In the genomic region with DNA sequence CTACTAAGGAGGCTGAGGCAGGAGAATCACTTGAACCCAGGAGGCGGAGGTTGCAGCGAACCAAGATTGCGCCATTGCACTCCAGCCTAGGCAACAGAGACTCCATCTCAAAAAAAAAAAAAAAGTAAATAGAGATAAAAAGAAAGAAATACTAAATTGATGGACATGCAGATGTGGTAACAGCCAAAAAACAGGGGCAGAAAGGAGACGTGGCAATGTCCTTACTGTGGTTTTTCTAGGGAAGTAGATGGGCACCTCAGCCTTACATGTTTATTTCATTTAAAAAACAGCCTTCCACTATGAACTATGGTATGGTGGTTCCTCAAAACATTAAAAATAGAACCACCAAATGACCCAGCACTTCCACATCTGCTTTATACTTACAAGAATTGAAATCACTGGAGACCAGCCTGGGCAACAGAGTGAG, we compare ENCODE assay signal across 25 cellular contexts. TPM values are rescaled to one million over a fixed set of nuclear protein-coding genes. Genes with fewer than 3 reads are reported as not detected.
DNase-seq lines count a peak whose midpoint lies in the region; ATAC-seq and TF ChIP-seq lines count a peak whose summit lies in the region.
"Had no signal": no experiment of that assay in that cellular context is flagged by ENCODE, and none has a peak within 500 bp of the region (broad histone marks: within the 10 kb centered on the region; RNA-seq: fewer than 3 reads in every experiment).

No MANE protein-coding gene starts in this region.

- no peaks in the 10 kb centered on the region for H3K9me3 ChIP-seq in left lung
- H3K9me3 ChIP-seq: HAP-1 had no signal

- no peaks in the 10 kb centered on the region for H3K27me3 Mint-ChIP-seq in stimulated activated naive CD8-positive, alpha-beta T cell treated with anti-CD3 and anti-CD28 coated beads, Interleukin-15, Interleukin-2, amounts not matched to agents 100 ng/mL and 50 ng/mL, for 24 hours
- H3K27me3 Mint-ChIP-seq in stimulated activated naive CD8-positive, alpha-beta T cell treated with anti-CD3 and anti-CD28 coated beads, Interleukin-15, amount 100 ng/mL, for 72 hours: no peaks in the 10 kb centered on the region
- H3K27me3 Mint-ChIP-seq in activated naive CD4-positive, alpha-beta T cell treated with anti-CD3 and anti-CD28 coated beads for 36 hours (ENCODE audit: low read depth): no peaks in the 10 kb centered on the region
- H3K27me3 Mint-ChIP-seq in activated T-helper 17 cell treated with anti-CD3 and anti-CD28 coated beads, Interleukin-2, amount 50 U/mL, for 72 hours: no peaks in the 10 kb centered on the region
- H3K27me3 Mint-ChIP-seq: activated CD8-positive, alpha-beta T cell treated with anti-CD3 and anti-CD28 coated beads for 36 hours; naive thymus-derived CD8-positive, alpha-beta T cell had no signal

- H3K4me3 Mint-ChIP-seq in stimulated activated naive CD8-positive, alpha-beta T cell treated with anti-CD3 and anti-CD28 coated beads, Interleukin-15, Interleukin-2, amounts not matched to agents 100 ng/mL and 50 ng/mL, for 24 hours: no peak overlapping the region
- H3K4me3 Mint-ChIP-seq in stimulated activated naive CD8-positive, alpha-beta T cell treated with anti-CD3 and anti-CD28 coated beads, Interleukin-15, amount 100 ng/mL, for 72 hours: no peak overlapping the region
- no peak overlapping the region for H3K4me3 Mint-ChIP-seq in activated naive CD4-positive, alpha-beta T cell treated with anti-CD3 and anti-CD28 coated beads for 36 hours
- no peak overlapping the region for H3K4me3 Mint-ChIP-seq in activated T-helper 17 cell treated with anti-CD3 and anti-CD28 coated beads, Interleukin-2, amount 50 U/mL, for 72 hours
- H3K4me3 Mint-ChIP-seq: activated CD8-positive, alpha-beta T cell treated with anti-CD3 and anti-CD28 coated beads for 36 hours; endodermal cell; immature natural killer cell; naive thymus-derived CD8-positive, alpha-beta T cell; WTC11 had no signal

- peaks cover 6 to 23% of the 10 kb centered on the region in 2 donors for H3K4me1 ChIP-seq in left lung
- H3K4me1 ChIP-seq: parathyroid adenoma had no signal

- no peak for DNase-seq in stimulated activated naive CD8-positive, alpha-beta T cell treated with anti-CD3 and anti-CD28 coated beads, Interleukin-15, amount 100 ng/mL, for 72 hours
- DNase-seq in SKM-1 (lab: John Stamatoyannopoulos, UW; ENCODE audit: unreplicated experiment) (peak; percentile 65), left lung (no peak), NCI-H345 treated with DMSO at 0.1 percent for 48 hours (lab: John Stamatoyannopoulos, UW; ENCODE audit: unreplicated experiment) (no peak)
- no peak for DNase-seq in activated naive CD4-positive, alpha-beta T cell treated with anti-CD3 and anti-CD28 coated beads for 36 hours
- DNase-seq: activated CD8-positive, alpha-beta T cell treated with anti-CD3 and anti-CD28 coated beads for 36 hours; activated T-cell treated with anti-CD3 and anti-CD28 coated beads, Interleukin-2, amount 50 U/mL, for 48 hours; endodermal cell; head of caudate nucleus; immature natural killer cell; mesenchymal stem cell; naive thymus-derived CD8-positive, alpha-beta T cell; NCI-H187 treated with DMSO at 0.1 percent for 48 hours; NCI-H226; stimulated activated CD4-positive, alpha-beta T cell treated with anti-CD3 and anti-CD28 coated beads, Interleukin-2, amount 100 ng/mL, for 48 hours; T-helper 1 cell had no signal

- H3K27me3 ChIP-seq in left lung: no peaks in the 10 kb centered on the region

- no peak for ATAC-seq in stimulated activated naive CD8-positive, alpha-beta T cell treated with anti-CD3 and anti-CD28 coated beads, Interleukin-15, amount 100 ng/mL, for 72 hours
- peak; percentile 29 for ATAC-seq in left lung
- ATAC-seq in GM18868 (IDR thresholded peaks at IDR 0.05; ENCODE audit: unreplicated experiment): no peak
- ATAC-seq in activated T-helper 17 cell treated with anti-CD3 and anti-CD28 coated beads, Interleukin-2, amount 50 U/mL, for 72 hours (replicated peaks): no peak
- ATAC-seq: activated CD8-positive, alpha-beta T cell treated with anti-CD3 and anti-CD28 coated beads for 36 hours; activated naive CD4-positive, alpha-beta T cell treated with anti-CD3 and anti-CD28 coated beads, Interleukin-2, amount 50 U/mL, for 72 hours; naive thymus-derived CD8-positive, alpha-beta T cell; WTC11 had no signal

- H3K4me1 Mint-ChIP-seq in stimulated activated naive CD8-positive, alpha-beta T cell treated with anti-CD3 and anti-CD28 coated beads, Interleukin-15, Interleukin-2, amounts not matched to agents 100 ng/mL and 50 ng/mL, for 24 hours (ENCODE audit: low read depth): no peaks in the 10 kb centered on the region
- no peaks in the 10 kb centered on the region for H3K4me1 Mint-ChIP-seq in stimulated activated naive CD8-positive, alpha-beta T cell treated with anti-CD3 and anti-CD28 coated beads, Interleukin-15, amount 100 ng/mL, for 72 hours
- H3K4me1 Mint-ChIP-seq in activated naive CD4-positive, alpha-beta T cell treated with anti-CD3 and anti-CD28 coated beads for 36 hours (ENCODE audit: low read depth): no peaks in the 10 kb centered on the region
- no peaks in the 10 kb centered on the region for H3K4me1 Mint-ChIP-seq in activated T-helper 17 cell treated with anti-CD3 and anti-CD28 coated beads, Interleukin-2, amount 50 U/mL, for 72 hours
- H3K4me1 Mint-ChIP-seq: endodermal cell, WTC11 had no signal

- H3K36me3 Mint-ChIP-seq in stimulated activated naive CD8-positive, alpha-beta T cell treated with anti-CD3 and anti-CD28 coated beads, Interleukin-15, Interleukin-2, amounts not matched to agents 100 ng/mL and 50 ng/mL, for 24 hours (ENCODE audit: low read depth): peaks cover 20% of the 10 kb centered on the region
- peaks cover 9% of the 10 kb centered on the region for H3K36me3 Mint-ChIP-seq in activated naive CD4-positive, alpha-beta T cell treated with anti-CD3 and anti-CD28 coated beads for 36 hours (ENCODE audit: low read depth)
- peaks cover 34% of the 10 kb centered on the region for H3K36me3 Mint-ChIP-seq in activated T-helper 17 cell treated with anti-CD3 and anti-CD28 coated beads, Interleukin-2, amount 50 U/mL, for 72 hours (ENCODE audit: low read depth)

- peak overlapping the region; percentile 45 for H3K27ac Mint-ChIP-seq in stimulated activated naive CD8-positive, alpha-beta T cell treated with anti-CD3 and anti-CD28 coated beads, Interleukin-15, Interleukin-2, amounts not matched to agents 100 ng/mL and 50 ng/mL, for 24 hours
- H3K27ac Mint-ChIP-seq in stimulated activated naive CD8-positive, alpha-beta T cell treated with anti-CD3 and anti-CD28 coated beads, Interleukin-15, amount 100 ng/mL, for 72 hours: peak overlapping the region in 1 of 2 donors; percentile 62
- H3K27ac Mint-ChIP-seq in activated naive CD4-positive, alpha-beta T cell treated with anti-CD3 and anti-CD28 coated beads for 36 hours: no peak overlapping the region
- H3K27ac Mint-ChIP-seq in activated T-helper 17 cell treated with anti-CD3 and anti-CD28 coated beads, Interleukin-2, amount 50 U/mL, for 72 hours: no peak overlapping the region
- H3K27ac Mint-ChIP-seq: activated CD8-positive, alpha-beta T cell treated with anti-CD3 and anti-CD28 coated beads for 36 hours; endodermal cell; WTC11 had no signal

- H3K27ac ChIP-seq in left lung: peak overlapping the region; percentile 49 to 88
- H3K27ac ChIP-seq: C4-2B, parathyroid adenoma had no signal

- peaks cover 0 to 37% of the 10 kb centered on the region in 2 donors for H3K36me3 ChIP-seq in left lung

- CTCF ChIA-PET in activated naive CD4-positive, alpha-beta T cell treated with anti-CD3 and anti-CD28 coated beads for 36 hours (lab: Charles Lee): interaction anchor here (0.6 kb wide), 1 partner anchor 154 kb away, joined by 5 read pairs; no protein-coding TSS in a partner anchor

- intact Hi-C loops in left lung (cut with DNase I): no loop called here
- intact Hi-C loops in activated naive CD4-positive, alpha-beta T cell treated with anti-CD3 and anti-CD28 coated beads for 36 hours (cut with micrococcal nuclease): no loop called here

- no peak for TF ChIP-seq CTCF in left lung (IDR thresholded peaks at IDR 0.05)

- H3K4me3 ChIP-seq in left lung: no peak overlapping the region
- H3K4me3 ChIP-seq: HAP-1 had no signal

- H3K9me3 Mint-ChIP-seq in stimulated activated naive CD8-positive, alpha-beta T cell treated with anti-CD3 and anti-CD28 coated beads, Interleukin-15, Interleukin-2, amounts not matched to agents 100 ng/mL and 50 ng/mL, for 24 hours: no peaks in the 10 kb centered on the region
- H3K9me3 Mint-ChIP-seq in stimulated activated naive CD8-positive, alpha-beta T cell treated with anti-CD3 and anti-CD28 coated beads, Interleukin-15, amount 100 ng/mL, for 72 hours: no peaks in the 10 kb centered on the region
- H3K9me3 Mint-ChIP-seq in activated naive CD4-positive, alpha-beta T cell treated with anti-CD3 and anti-CD28 coated beads for 36 hours: no peaks in the 10 kb centered on the region
- no peaks in the 10 kb centered on the region for H3K9me3 Mint-ChIP-seq in activated T-helper 17 cell treated with anti-CD3 and anti-CD28 coated beads, Interleukin-2, amount 50 U/mL, for 72 hours
- H3K9me3 Mint-ChIP-seq: activated CD8-positive, alpha-beta T cell treated with anti-CD3 and anti-CD28 coated beads for 36 hours; activated naive CD4-positive, alpha-beta T cell treated with anti-CD3 and anti-CD28 coated beads, Interleukin-2, amount 50 U/mL, for 72 hours; immature natural killer cell; naive thymus-derived CD8-positive, alpha-beta T cell had no signal

RNA-seq across cellular contexts. Expression of a gene that starts 6.5 kb away (rescaled TPM):
- 100 to 1,000 TPM; 162 to 166 TPM for total RNA-seq in left lung
- total RNA-seq in activated naive CD4-positive, alpha-beta T cell treated with anti-CD3 and anti-CD28 coated beads for 36 hours: 100 to 1,000 TPM; 213 to 222 TPM
- total RNA-seq in activated T-helper 17 cell treated with anti-CD3 and anti-CD28 coated beads, Interleukin-2, amount 50 U/mL, for 72 hours: 100 to 1,000 TPM; 174 to 235 TPM

RNA-seq across cellular contexts. Expression of a gene that starts 14.7 kb away (rescaled TPM):
- 10 to 100 TPM in 1 of 2 donors, 1 to 10 TPM in 1; 8.4 to 24.4 TPM for total RNA-seq in left lung
- 10 to 100 TPM; 11.8 to 12.2 TPM for total RNA-seq in activated naive CD4-positive, alpha-beta T cell treated with anti-CD3 and anti-CD28 coated beads for 36 hours
- total RNA-seq in activated T-helper 17 cell treated with anti-CD3 and anti-CD28 coated beads, Interleukin-2, amount 50 U/mL, for 72 hours: 100 to 1,000 TPM; 114 to 237 TPM

RNA-seq across cellular contexts. Expression of a gene that starts 20.1 kb away (rescaled TPM):
- total RNA-seq in left lung: 10 to 100 TPM; 23.4 to 49.8 TPM
- 10 to 100 TPM; 59.7 to 60.0 TPM for total RNA-seq in activated naive CD4-positive, alpha-beta T cell treated with anti-CD3 and anti-CD28 coated beads for 36 hours
- total RNA-seq in activated T-helper 17 cell treated with anti-CD3 and anti-CD28 coated beads, Interleukin-2, amount 50 U/mL, for 72 hours: 100 to 1,000 TPM; 205 to 372 TPM

RNA-seq across cellular contexts. Expression of a gene that starts 23.7 kb away (rescaled TPM):
- under 1 TPM; 0.38 to 0.68 TPM for total RNA-seq in left lung
- total RNA-seq in activated naive CD4-positive, alpha-beta T cell treated with anti-CD3 and anti-CD28 coated beads for 36 hours: 10 to 100 TPM; 18.6 to 20.7 TPM
- 10 to 100 TPM in 1 of 2 donors, 1 to 10 TPM in 1; 5.7 to 47.0 TPM for total RNA-seq in activated T-helper 17 cell treated with anti-CD3 and anti-CD28 coated beads, Interleukin-2, amount 50 U/mL, for 72 hours
- total RNA-seq: A673, endodermal cell had no signal

RNA-seq across cellular contexts. Expression of a gene that starts 40.1 kb away (rescaled TPM):
- total RNA-seq in left lung: 10 to 100 TPM; 30.9 to 38.8 TPM
- 10 to 100 TPM; 28.3 to 31.9 TPM for total RNA-seq in activated naive CD4-positive, alpha-beta T cell treated with anti-CD3 and anti-CD28 coated beads for 36 hours
- 10 to 100 TPM; 52.5 to 65.0 TPM for total RNA-seq in activated T-helper 17 cell treated with anti-CD3 and anti-CD28 coated beads, Interleukin-2, amount 50 U/mL, for 72 hours

Comparison
In these comparisons a context has a peak if more than half of its experiments do, and no peak if none do; other contexts are left out.
1. RNA of a gene that starts 14.7 kb away (total RNA-seq): 114 to 237 TPM in activated T-helper 17 cell treated with anti-CD3 and anti-CD28 coated beads, Interleukin-2, amount 50 U/mL, for 72 hours; 8.4 to 24.4 TPM in left lung and 11.8 to 12.2 TPM in activated naive CD4-positive, alpha-beta T cell treated with anti-CD3 and anti-CD28 coated beads for 36 hours; every median in the first group is over 4 times any median in the second.